ENCODE assay signal across 8 cellular contexts in the genomic region with DNA sequence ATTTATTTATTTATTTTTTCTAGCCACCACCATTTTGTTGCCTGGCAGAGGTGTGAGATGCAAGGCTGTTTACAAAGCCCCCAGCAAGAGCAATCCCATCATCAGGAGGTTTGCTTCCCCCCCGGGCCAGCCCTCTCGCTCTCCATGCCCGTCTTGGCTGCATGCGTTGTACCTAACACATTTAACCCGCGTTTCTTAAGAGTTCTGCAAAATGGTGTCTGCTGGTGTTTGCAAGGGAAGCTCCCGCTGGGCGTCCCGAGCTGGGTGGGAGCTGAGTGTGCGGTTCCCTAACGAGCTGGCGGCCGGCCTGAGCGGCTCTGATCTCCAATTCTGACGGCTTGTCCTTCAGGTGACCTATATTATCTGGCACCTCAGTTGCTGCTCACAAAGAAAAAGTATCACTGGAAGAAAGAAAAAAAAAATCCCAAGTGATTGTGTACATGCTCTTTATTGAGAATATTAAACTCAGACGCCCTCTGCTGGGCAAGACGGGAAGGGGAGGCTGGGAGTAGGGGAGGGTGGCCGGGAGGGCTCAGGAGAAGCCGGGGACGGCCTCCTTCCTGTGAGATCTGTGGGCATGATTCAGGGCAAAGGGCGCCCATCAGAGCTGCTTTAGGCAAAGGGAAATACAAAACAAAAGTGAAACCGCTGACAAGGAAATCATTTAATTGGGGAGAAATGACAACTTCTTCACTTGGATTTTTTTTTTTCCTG.
DNase-seq lines count a peak whose midpoint lies in the region; ATAC-seq and TF ChIP-seq lines count a peak whose summit lies in the region.

No MANE protein-coding gene starts in this region.

- H3K9me3 ChIP-seq in CD4-positive, CD25-positive, alpha-beta regulatory T cell (ENCODE audit: control insufficient read depth in 2 of 2, low read length in 2 of 2) = no peaks in the 10 kb centered on the region
- H3K9me3 ChIP-seq in HUES6 (ENCODE audit: control insufficient read depth, insufficient read depth, low read depth, low read length) (peaks cover 10% of the 10 kb centered on the region; the same call in 1 of the 2 replicates), OCI-LY7 (ENCODE audit: low read length) (peaks cover 11% of the 10 kb centered on the region), mucosa of rectum (ENCODE audit: control insufficient read depth in 2 of 2, low read length in 2 of 2) (no peaks in the 10 kb centered on the region)

- no peaks in the 10 kb centered on the region for H3K36me3 ChIP-seq in CD4-positive, CD25-positive, alpha-beta regulatory T cell (ENCODE audit: control insufficient read depth, insufficient read depth, low read length)
- H3K36me3 ChIP-seq in HUES6 (ENCODE audit: control insufficient read depth, insufficient read depth, low read length) = no peaks in the 10 kb centered on the region
- peaks cover 1% of the 10 kb centered on the region; the same call in 1 of the 2 replicates for H3K36me3 ChIP-seq in OCI-LY7 (ENCODE audit: insufficient read depth, low read length)
- no peaks in the 10 kb centered on the region for H3K36me3 ChIP-seq in mucosa of rectum (ENCODE audit: control insufficient read depth in 2 of 2, insufficient read depth in 2 of 2, low read length in 2 of 2)

- peak overlapping the region; percentile 81 to 98 (median 94) for H3K4me3 Mint-ChIP-seq in CD4-positive, CD25-positive, alpha-beta regulatory T cell

- no peaks in the 10 kb centered on the region for H3K36me3 Mint-ChIP-seq in CD4-positive, CD25-positive, alpha-beta regulatory T cell

- H3K9ac ChIP-seq in HUES6 (ENCODE audit: low read length) = peak overlapping the region; percentile 80
- H3K9ac ChIP-seq in mucosa of rectum (ENCODE audit: low read depth in 1 of 2, low read length in 2 of 2) = peak overlapping the region; percentile 77 to 83

- peak overlapping the region; percentile 94 for H3K27ac Mint-ChIP-seq in CD4-positive, CD25-positive, alpha-beta regulatory T cell

- H3K4me1 ChIP-seq in CD4-positive, CD25-positive, alpha-beta regulatory T cell (ENCODE audit: control insufficient read depth, insufficient read depth, low read length, poor library complexity, severe bottlenecking) = peaks cover 15% of the 10 kb centered on the region
- peaks cover 44% of the 10 kb centered on the region for H3K4me1 ChIP-seq in HUES6 (ENCODE audit: control insufficient read depth, insufficient read depth, low read length)
- H3K4me1 ChIP-seq in OCI-LY7 (ENCODE audit: insufficient read depth, low read length, poor library complexity, severe bottlenecking) = peaks cover 73% of the 10 kb centered on the region
- peaks cover 25 to 35% of the 10 kb centered on the region in 2 donors for H3K4me1 ChIP-seq in mucosa of rectum (ENCODE audit: control insufficient read depth in 2 of 2, insufficient read depth in 2 of 2, low read length in 2 of 2)

- peaks cover 5 to 23% (median 15%) of the 10 kb centered on the region in 4 donors for H3K4me1 Mint-ChIP-seq in CD4-positive, CD25-positive, alpha-beta regulatory T cell

- peak; percentile 88 to 93 for ATAC-seq in CD4-positive, CD25-positive, alpha-beta regulatory T cell (ENCODE audit: low read depth in 2 of 2)
- ATAC-seq in GM19452 (IDR thresholded peaks at IDR 0.05; ENCODE audit: unreplicated experiment) = peak; percentile 60

- H3K9me3 Mint-ChIP-seq in CD4-positive, CD25-positive, alpha-beta regulatory T cell = peaks cover 0 to 2% (median 0%) of the 10 kb centered on the region in 7 donors

- no peaks in the 10 kb centered on the region for H3K9me2 ChIP-seq in OCI-LY7 (ENCODE audit: insufficient read depth, low read length)

- H3K79me2 ChIP-seq in OCI-LY7 (ENCODE audit: insufficient read depth, low read depth, low read length) = no peaks in the 10 kb centered on the region

- peak overlapping the region; percentile 73 for H2AFZ ChIP-seq in OCI-LY7 (ENCODE audit: low read length)

- no peaks in the 10 kb centered on the region for H4K20me1 ChIP-seq in OCI-LY7 (ENCODE audit: insufficient read depth, low read length)

- intact Hi-C loops in OCI-LY7 (cut with micrococcal nuclease; ENCODE audit: unreplicated experiment) = loop anchor here (1.0 to 5.0 kb wide), 7 partner anchors 21 to 336 kb away; a partner anchor contains a TSS

- H3K4me3 ChIP-seq in CD4-positive, CD25-positive, alpha-beta regulatory T cell (ENCODE audit: low read depth, low read length) = peak overlapping the region; percentile 80
- peak overlapping the region; percentile 87 for H3K4me3 ChIP-seq in HUES6 (ENCODE audit: low read depth, low read length)
- peak overlapping the region; percentile 69 for H3K4me3 ChIP-seq in OCI-LY7 (ENCODE audit: low read depth, low read length, poor library complexity, severe bottlenecking)
- H3K4me3 ChIP-seq in mucosa of rectum (ENCODE audit: low read length in 2 of 2) = peak overlapping the region; percentile 86 to 90

- CTCF ChIA-PET in OCI-LY7 (lab: Charles Lee; ENCODE audit: unreplicated experiment) = interaction anchor here (0.7 to 2.6 kb wide), 9 partner anchors 15 to 160 kb away, joined by 3 to 13 read pairs (median 4); no protein-coding TSS in a partner anchor

- BruUV-seq in OCI-LY7 (replicated peaks; lab: Mats Ljungman, UMichigan) = TSS peak; percentile 76

- DNase-seq in CD4-positive, CD25-positive, alpha-beta regulatory T cell = peak; percentile 81 to 94 (median 83)
- DNase-seq in OCI-LY7 (ENCODE audit: low spot score) (peak; percentile 94), activated T-cell treated with anti-CD3 and anti-CD28 coated beads for 24 hours (ENCODE audit: low read depth) (peak; percentile 93), epithelial cell of prostate (ENCODE audit: low read depth, low spot score) (no peak)
- DNase-seq in stimulated activated CD8-positive, alpha-beta memory T cell treated with anti-CD3 and anti-CD28 coated beads, Interleukin-4, amount 100 ng/mL, for 24 hours (ENCODE audit: low read depth) = peak; percentile 94

- H3K4me2 ChIP-seq in OCI-LY7 (ENCODE audit: low read length) = peak overlapping the region; percentile 85

- POLR2A ChIA-PET in OCI-LY7 (lab: Charles Lee) = interaction anchor here (0.5 to 6.3 kb wide), 23 partner anchors 9 to 331 kb away, joined by 3 to 98 read pairs (median 4); no protein-coding TSS in a partner anchor

- H3K27me3 ChIP-seq in CD4-positive, CD25-positive, alpha-beta regulatory T cell (ENCODE audit: control insufficient read depth, insufficient read depth, low read length) = no peaks in the 10 kb centered on the region
- H3K27me3 ChIP-seq in HUES6 (ENCODE audit: control insufficient read depth, insufficient read depth, low read length) = no peaks in the 10 kb centered on the region
- H3K27me3 ChIP-seq in mucosa of rectum (ENCODE audit: control insufficient read depth in 2 of 2, insufficient read depth in 2 of 2, low read length in 2 of 2) = no peaks in the 10 kb centered on the region

- H3K27ac ChIP-seq in CD4-positive, CD25-positive, alpha-beta regulatory T cell (ENCODE audit: insufficient read depth, low read length, poor library complexity, severe bottlenecking) = peak overlapping the region; percentile 64
- H3K27ac ChIP-seq in HUES6 (ENCODE audit: low read depth, low read length) (peak overlapping the region; percentile 83), OCI-LY7 (ENCODE audit: low read depth, low read length, poor library complexity, severe bottlenecking) (peak overlapping the region; percentile 69), epithelial cell of prostate (peak overlapping the region; percentile 63), mucosa of rectum (ENCODE audit: low read depth in 2 of 2, low read length in 2 of 2) (peak overlapping the region; percentile 82 to 88)

- H3K27me3 Mint-ChIP-seq in CD4-positive, CD25-positive, alpha-beta regulatory T cell = no peaks in the 10 kb centered on the region

- peak; percentile 97 for TF ChIP-seq CTCF in OCI-LY7 (conservative IDR thresholded peaks at IDR 0.05; ENCODE audit: low read length)
